15 cellular contexts compared by ENCODE assay signal in the genomic region with DNA sequence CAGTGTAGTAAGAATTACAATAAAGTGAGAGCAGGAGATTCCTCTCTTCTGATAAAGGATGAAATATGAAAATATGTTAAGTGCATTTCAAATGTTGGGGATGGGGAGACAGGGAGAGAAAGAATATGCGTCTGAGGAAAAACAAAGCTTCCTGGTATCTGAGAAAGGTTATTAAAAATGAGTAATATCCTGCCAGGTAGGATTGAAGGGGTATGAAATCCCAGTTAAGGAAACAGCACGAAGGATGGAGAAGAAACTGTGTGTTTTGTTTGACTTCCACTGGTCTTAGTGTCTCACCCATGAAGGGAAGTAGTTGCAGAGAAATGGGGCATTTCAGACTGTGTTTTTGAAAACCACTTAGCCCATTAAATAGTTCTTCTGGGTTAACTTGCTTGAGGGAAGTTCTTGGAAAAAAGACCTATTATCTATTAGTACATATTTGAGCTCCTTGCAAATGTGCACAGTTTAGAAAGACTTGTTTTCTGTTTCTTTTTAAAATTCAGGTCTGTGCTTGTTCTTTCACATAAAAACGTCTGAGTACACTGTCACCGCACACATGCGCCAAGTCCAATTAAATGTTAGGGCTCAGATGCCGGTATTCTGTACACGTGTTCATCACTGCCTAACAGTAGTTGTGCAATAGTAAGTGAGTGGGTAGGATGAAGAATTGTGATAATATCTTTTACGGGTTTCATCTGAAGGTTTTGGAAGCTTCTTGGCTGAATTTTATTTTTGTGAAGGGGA.
A peak's percentile ranks its signal among the peaks of the same experiment; 100 is the strongest.
DNase-seq lines count a peak whose midpoint lies in the region; ATAC-seq and TF ChIP-seq lines count a peak whose summit lies in the region.
"Had no signal": no experiment of that assay in that cellular context is flagged by ENCODE, and none has a peak within 500 bp of the region (broad histone marks: within the 10 kb centered on the region; RNA-seq: fewer than 3 reads in every experiment).

No MANE protein-coding gene starts in this region.

- peak; percentile 98 for ATAC-seq in sciatic nerve
- ATAC-seq in stimulated activated effector memory CD8-positive, alpha-beta T cell treated with anti-CD3 and anti-CD28 coated beads, Interleukin-12 subunit alpha, Interleukin-12 subunit beta, amount 100 ng/mL, for 72 hours, result no peak

- H3K9me3 Mint-ChIP-seq in brain, result peaks cover 0 to 4% (median 0%) of the 10 kb centered on the region in 5 experiments
- no peaks in the 10 kb centered on the region for H3K9me3 Mint-ChIP-seq in stimulated activated effector memory CD8-positive, alpha-beta T cell treated with anti-CD3 and anti-CD28 coated beads, Interleukin-12 subunit alpha, Interleukin-12 subunit beta, amount 100 ng/mL, for 72 hours

- H3K4me1 ChIP-seq in left ventricle myocardium inferior, result no peaks in the 10 kb centered on the region
- H3K4me1 ChIP-seq: adrenal gland, gastrocnemius medialis had no signal

- H3K4me3 Mint-ChIP-seq in brain, result peak overlapping the region in 1 of 5 experiments; percentile 56
- no peak overlapping the region for H3K4me3 Mint-ChIP-seq in stimulated activated effector memory CD8-positive, alpha-beta T cell treated with anti-CD3 and anti-CD28 coated beads, Interleukin-12 subunit alpha, Interleukin-12 subunit beta, amount 100 ng/mL, for 72 hours
- H3K4me3 Mint-ChIP-seq: T-helper 2 cell treated with Interferon-gamma antibody and Interleukin-4, amounts not matched to agents 5 μg/mL and 100 μg/mL, for 36 hours had no signal

- peak overlapping the region in 3 of 5 experiments; percentile 36 to 77 (median 37) for H3K27ac Mint-ChIP-seq in brain
- H3K27ac Mint-ChIP-seq in stimulated activated effector memory CD8-positive, alpha-beta T cell treated with anti-CD3 and anti-CD28 coated beads, Interleukin-12 subunit alpha, Interleukin-12 subunit beta, amount 100 ng/mL, for 72 hours, result no peak overlapping the region
- H3K27ac Mint-ChIP-seq: T-helper 2 cell treated with Interferon-gamma antibody and Interleukin-4, amounts not matched to agents 5 μg/mL and 100 μg/mL, for 36 hours had no signal

- peaks cover 5% of the 10 kb centered on the region for H3K27me3 Mint-ChIP-seq in brain

- H3K36me3 ChIP-seq in left ventricle myocardium inferior, result no peaks in the 10 kb centered on the region
- H3K36me3 ChIP-seq: adrenal gland, gastrocnemius medialis had no signal

- no peaks in the 10 kb centered on the region for H3K27me3 ChIP-seq in left ventricle myocardium inferior (ENCODE audit: low read depth)
- H3K27me3 ChIP-seq: adrenal gland, gastrocnemius medialis had no signal

- peaks cover under 1% of the 10 kb centered on the region for H3K9me3 ChIP-seq in left ventricle myocardium inferior (replicated peaks)
- H3K9me3 ChIP-seq: adrenal gland, gastrocnemius medialis had no signal

- intact Hi-C loops in left ventricle myocardium inferior (cut with micrococcal nuclease) (no loop called here), sciatic nerve (cut with DNase I) (no loop called here)

- peaks cover 19% of the 10 kb centered on the region for H3K4me1 Mint-ChIP-seq in brain
- H3K4me1 Mint-ChIP-seq in stimulated activated effector memory CD8-positive, alpha-beta T cell treated with anti-CD3 and anti-CD28 coated beads, Interleukin-12 subunit alpha, Interleukin-12 subunit beta, amount 100 ng/mL, for 72 hours, result no peaks in the 10 kb centered on the region

- DNase-seq in GM03348 (ENCODE audit: low spot score), result peak; percentile 18
- no peak for DNase-seq in left ventricle myocardium inferior
- DNase-seq in sciatic nerve (ENCODE audit: low spot score), result no peak
- no peak for DNase-seq in stimulated activated effector memory CD8-positive, alpha-beta T cell treated with anti-CD3 and anti-CD28 coated beads, Interleukin-12 subunit alpha, Interleukin-12 subunit beta, amount 100 ng/mL, for 72 hours (ENCODE audit: low spot score in 2 of 2)
- DNase-seq in DMS79 (lab: John Stamatoyannopoulos, UW), result no peak
- DNase-seq in RPMI8226, result no peak
- DNase-seq in T1000 (lab: John Stamatoyannopoulos, UW), result no peak
- DNase-seq: adrenal gland; COR-L47; gastrocnemius medialis; NCI-H1417; NK-92 treated with Interleukin-12 subunit alpha and Interleukin-12 subunit beta, amount 100 ng/mL, for 24 hours; stimulated activated CD4-positive, alpha-beta T cell treated with anti-CD3 and anti-CD28 coated beads, Interleukin-12 subunit alpha, Interleukin-12 subunit beta, amount 100 ng/mL, for 4 hours had no signal

- no peaks in the 10 kb centered on the region for H3K36me3 Mint-ChIP-seq in brain
- H3K36me3 Mint-ChIP-seq in stimulated activated effector memory CD8-positive, alpha-beta T cell treated with anti-CD3 and anti-CD28 coated beads, Interleukin-12 subunit alpha, Interleukin-12 subunit beta, amount 100 ng/mL, for 72 hours, result no peaks in the 10 kb centered on the region

- no peak overlapping the region for H3K4me3 ChIP-seq in left ventricle myocardium inferior
- H3K4me3 ChIP-seq: adrenal gland, gastrocnemius medialis had no signal

- H3K27ac ChIP-seq in left ventricle myocardium inferior (replicated peaks), result peak overlapping the region; percentile 52
- H3K27ac ChIP-seq: adrenal gland, gastrocnemius medialis had no signal

- no peak for TF ChIP-seq CTCF in brain (conservative IDR thresholded peaks at IDR 0.05)
- TF ChIP-seq CTCF in left ventricle myocardium inferior (IDR thresholded peaks at IDR 0.05; ENCODE audit: borderline replicate concordance), result no peak
